In genomic region chr12:99767809-99768208, GRCh38 we compare ENCODE assay signal across 8 cellular contexts.
DNase-seq lines count a peak whose midpoint lies in the region; ATAC-seq and TF ChIP-seq lines count a peak whose summit lies in the region.

No MANE protein-coding gene starts in this region.

- H3K9me3 Mint-ChIP-seq in brain, result no peaks in the 10 kb centered on the region
- H3K9me3 Mint-ChIP-seq in CD8-positive, alpha-beta memory T cell, result peaks cover 0 to 9% (median 4%) of the 10 kb centered on the region in 5 donors

- no peak overlapping the region for H3K27ac Mint-ChIP-seq in brain
- no peak overlapping the region for H3K27ac Mint-ChIP-seq in CD8-positive, alpha-beta memory T cell

- no peaks in the 10 kb centered on the region for H3K36me3 Mint-ChIP-seq in brain
- H3K36me3 Mint-ChIP-seq in CD8-positive, alpha-beta memory T cell, result no peaks in the 10 kb centered on the region

- peaks cover 11% of the 10 kb centered on the region for H3K4me1 Mint-ChIP-seq in brain
- H3K4me1 Mint-ChIP-seq in CD8-positive, alpha-beta memory T cell, result no peaks in the 10 kb centered on the region

- H3K9me3 ChIP-seq in CD8-positive, alpha-beta memory T cell (ENCODE audit: low read length), result no peaks in the 10 kb centered on the region

- H3K4me1 ChIP-seq in CD8-positive, alpha-beta memory T cell (ENCODE audit: insufficient read depth, low read length), result no peaks in the 10 kb centered on the region

- no peaks in the 10 kb centered on the region for H3K36me3 ChIP-seq in CD8-positive, alpha-beta memory T cell (ENCODE audit: insufficient read depth, low read length)

- no peak overlapping the region for H3K4me3 Mint-ChIP-seq in brain
- no peak overlapping the region for H3K4me3 Mint-ChIP-seq in CD8-positive, alpha-beta memory T cell

- ATAC-seq in HG03442 (IDR thresholded peaks at IDR 0.05; ENCODE audit: unreplicated experiment) (no peak), HG03108 (IDR thresholded peaks at IDR 0.05; ENCODE audit: unreplicated experiment) (no peak), HG03196 (IDR thresholded peaks at IDR 0.05; ENCODE audit: unreplicated experiment) (no peak)

- H3K27ac ChIP-seq in CD8-positive, alpha-beta memory T cell (ENCODE audit: low read depth, low read length), result no peak overlapping the region

- H3K27me3 ChIP-seq in CD8-positive, alpha-beta memory T cell (ENCODE audit: insufficient read depth, low read length, poor library complexity, severe bottlenecking), result no peaks in the 10 kb centered on the region

- H3K4me3 ChIP-seq in CD8-positive, alpha-beta memory T cell (ENCODE audit: low read length), result no peak overlapping the region

- CTCF ChIA-PET in CD8-positive, alpha-beta memory T cell (lab: Charles Lee), result no interaction called here

- POLR2A ChIA-PET in CD8-positive, alpha-beta memory T cell (lab: Charles Lee), result no interaction called here

- peak; percentile 61 to 64 for TF ChIP-seq CTCF in brain (conservative IDR thresholded peaks at IDR 0.05)

- DNase-seq in ELR (ENCODE audit: low read depth), result peak; percentile 49
- DNase-seq in NCI-H1417 treated with DMSO at 0.1 percent for 48 hours (lab: John Stamatoyannopoulos, UW), result peak; percentile 16
- DNase-seq in myocyte (ENCODE audit: low read depth), result peak; percentile 37
- no peak for DNase-seq in CD8-positive, alpha-beta memory T cell

- no peaks in the 10 kb centered on the region for H3K27me3 Mint-ChIP-seq in brain
- H3K27me3 Mint-ChIP-seq in CD8-positive, alpha-beta memory T cell, result no peaks in the 10 kb centered on the region

Comparison
In these comparisons a context has a peak if more than half of its experiments do, and no peak if none do; other contexts are left out.
1. DNase-seq: peak in ELR (single experiment), NCI-H1417 treated with DMSO at 0.1 percent for 48 hours (single experiment) and myocyte (single experiment); none in CD8-positive, alpha-beta memory T cell (0 of 5).